ENCODE assay signal across 8 cellular contexts in the genomic region with DNA sequence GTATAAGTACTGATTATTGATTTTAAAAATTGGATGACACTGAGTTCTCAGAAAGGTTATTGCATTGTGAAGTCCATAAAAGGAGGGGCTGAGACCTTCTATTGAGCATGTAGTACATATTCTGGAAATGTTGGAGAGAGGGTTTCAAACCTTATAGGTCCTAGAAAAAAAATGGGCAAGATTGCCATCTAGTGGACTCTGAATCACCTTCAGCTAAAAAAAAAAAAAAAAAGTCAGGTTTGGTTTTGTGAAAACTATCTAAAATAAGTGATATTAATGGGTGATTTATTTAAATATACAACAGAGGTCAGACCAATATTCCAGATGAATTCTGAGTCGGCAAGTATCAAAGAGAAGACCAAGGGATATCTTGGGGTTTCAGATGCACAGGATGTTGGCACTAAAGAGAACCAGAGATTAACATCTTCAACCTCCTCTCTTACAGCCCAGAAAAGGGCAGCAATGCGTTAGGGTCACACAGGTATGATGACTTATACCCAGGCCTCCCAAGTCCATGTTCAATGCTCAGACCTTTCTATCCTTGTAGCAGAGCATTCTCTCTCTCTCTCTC.
DNase-seq lines count a peak whose midpoint lies in the region; ATAC-seq and TF ChIP-seq lines count a peak whose summit lies in the region.

No MANE protein-coding gene starts in this region.

- H3K36me3 ChIP-seq in sigmoid colon = no peaks in the 10 kb centered on the region

- no peaks in the 10 kb centered on the region for H3K27me3 ChIP-seq in sigmoid colon

- H3K4me1 Mint-ChIP-seq in Calu3 (ENCODE audit: low read depth, unreplicated experiment) = no peaks in the 10 kb centered on the region
- no peaks in the 10 kb centered on the region for H3K4me1 Mint-ChIP-seq in HFFc6 (ENCODE audit: low read depth)

- no peaks in the 10 kb centered on the region for H3K36me3 Mint-ChIP-seq in Calu3 (ENCODE audit: insufficient read depth, unreplicated experiment)
- H3K36me3 Mint-ChIP-seq in HFFc6 (ENCODE audit: low read depth) = no peaks in the 10 kb centered on the region

- no peak overlapping the region for H3K27ac Mint-ChIP-seq in Calu3 (ENCODE audit: unreplicated experiment)
- H3K27ac Mint-ChIP-seq in HFFc6 = no peak overlapping the region

- TF ChIP-seq CTCF in Calu3 (IDR thresholded peaks at IDR 0.05; ENCODE audit: unreplicated experiment) (no peak), HFFc6 (IDR thresholded peaks at IDR 0.05) (peak; percentile 74), sigmoid colon (IDR thresholded peaks at IDR 0.05) (no peak)

- no peaks in the 10 kb centered on the region for H3K4me1 ChIP-seq in sigmoid colon

- H3K27me3 Mint-ChIP-seq in Calu3 (ENCODE audit: unreplicated experiment) (peaks cover 14% of the 10 kb centered on the region), HFFc6 (ENCODE audit: insufficient read depth) (peaks cover 7% of the 10 kb centered on the region; the same call in 1 of the 2 replicates)

- no peaks in the 10 kb centered on the region for H3K9me3 ChIP-seq in sigmoid colon

- BruUV-seq in Calu3 (replicated peaks; lab: Mats Ljungman, UMichigan) = no TSS peak

- intact Hi-C loops in Calu3 (cut with micrococcal nuclease; ENCODE audit: unreplicated experiment) (loop anchor here (1.0 to 2.0 kb wide), 3 partner anchors 372 to 856 kb away; no protein-coding TSS in a partner anchor), sigmoid colon (cut with DNase I) (loop anchor here (10.0 kb wide), 1 partner anchor 690 kb away; no protein-coding TSS in a partner anchor)

- 24 to 26% methylated on average over 2 of the region's 2 CpGs for WGBS in sigmoid colon, 2 donors

- H3K4me3 Mint-ChIP-seq in Calu3 (ENCODE audit: low read depth, unreplicated experiment) (no peak overlapping the region), HFFc6 (no peak overlapping the region)

- ATAC-seq in HG03196 (IDR thresholded peaks at IDR 0.05; ENCODE audit: unreplicated experiment) (no peak), GM21825 (IDR thresholded peaks at IDR 0.05; ENCODE audit: unreplicated experiment) (no peak), GM21515 (IDR thresholded peaks at IDR 0.05; ENCODE audit: unreplicated experiment) (no peak)

- DNase-seq in Calu3 (peak; percentile 36), HFFc6 (no peak), RKO (ENCODE audit: low spot score) (peak; percentile 49), glomerular visceral epithelial cell (ENCODE audit: extremely low spot score) (peak; percentile 12), sigmoid colon (no peak)

- TF ChIP-seq EP300 in sigmoid colon (IDR thresholded peaks at IDR 0.05) = no peak

- CTCF ChIA-PET in Calu3 (lab: Charles Lee) = interaction anchor here (0.6 to 2.0 kb wide), 10 partner anchors 14 to 1199 kb away, joined by 3 to 16 read pairs (median 4); no protein-coding TSS in a partner anchor

- no peak overlapping the region for H3K4me3 ChIP-seq in sigmoid colon

- H3K27ac ChIP-seq in sigmoid colon = no peak overlapping the region

- TF ChIP-seq POLR2A in sigmoid colon (IDR thresholded peaks at IDR 0.05) = no peak

- H3K9me3 Mint-ChIP-seq in Calu3 (ENCODE audit: low read depth, unreplicated experiment) (no peaks in the 10 kb centered on the region), HFFc6 (no peaks in the 10 kb centered on the region)

Comparison
In these comparisons a context has a peak if more than half of its experiments do, and no peak if none do; other contexts are left out.
1. DNase-seq: peak in Calu3 (single experiment), RKO (single experiment) and glomerular visceral epithelial cell (single experiment); none in HFFc6 (single experiment) and sigmoid colon (single experiment).